1 cellular context compared by ENCODE assay signal in the genomic region with DNA sequence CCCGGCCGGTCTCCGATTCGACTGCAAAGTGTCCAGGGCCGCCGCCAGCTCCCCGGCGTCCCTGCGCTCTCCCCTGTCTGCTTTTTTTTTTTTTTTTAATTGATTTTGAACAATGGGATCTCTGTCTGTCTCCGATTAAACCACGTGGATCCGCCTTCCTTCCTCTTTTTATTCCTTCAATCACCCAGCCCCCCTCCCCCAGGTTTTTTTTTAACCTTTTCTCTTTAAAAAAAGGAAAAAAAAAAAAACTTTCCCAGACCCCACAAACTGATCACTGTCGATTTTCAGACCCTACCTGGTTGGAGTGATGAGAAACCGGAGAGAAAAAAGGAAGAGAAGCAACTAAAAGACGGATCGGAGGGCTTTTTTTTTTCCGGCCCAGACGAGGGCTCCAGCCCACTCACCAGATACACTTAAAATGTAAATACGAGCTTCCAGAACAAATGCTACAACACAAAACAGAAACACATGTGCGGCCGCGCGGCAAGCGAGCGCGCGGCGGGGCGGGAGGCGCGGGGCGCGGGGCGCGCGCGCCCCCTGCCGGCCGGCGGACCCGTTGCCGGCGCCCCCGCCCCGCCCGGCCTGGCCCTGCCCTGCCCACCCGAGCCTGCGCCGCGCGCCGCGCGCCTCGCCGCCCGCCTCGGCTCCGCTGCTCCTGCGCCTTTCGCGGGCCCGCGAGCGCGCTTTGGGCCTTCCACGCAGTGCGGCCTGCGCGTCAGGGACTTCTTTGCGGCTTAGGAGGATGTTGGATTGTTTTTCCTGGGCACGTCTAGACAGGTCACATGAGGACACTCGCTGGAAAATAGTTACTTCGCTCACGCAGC.
A peak's percentile ranks its signal among the peaks of the same experiment; 100 is the strongest.
TF ChIP-seq lines count a peak whose summit lies in the region.

A gene (minus strand): TSS at position 428 of the 824 bp plus-strand sequence. CDS start 1,163 bp downstream, outside the sequence.

TF ChIP-seq in K562, 482 proteins besides CTCF, POLR2A, EP300 and RAD21 (continued from another document):
- TF ChIP-seq, protein P1, sequence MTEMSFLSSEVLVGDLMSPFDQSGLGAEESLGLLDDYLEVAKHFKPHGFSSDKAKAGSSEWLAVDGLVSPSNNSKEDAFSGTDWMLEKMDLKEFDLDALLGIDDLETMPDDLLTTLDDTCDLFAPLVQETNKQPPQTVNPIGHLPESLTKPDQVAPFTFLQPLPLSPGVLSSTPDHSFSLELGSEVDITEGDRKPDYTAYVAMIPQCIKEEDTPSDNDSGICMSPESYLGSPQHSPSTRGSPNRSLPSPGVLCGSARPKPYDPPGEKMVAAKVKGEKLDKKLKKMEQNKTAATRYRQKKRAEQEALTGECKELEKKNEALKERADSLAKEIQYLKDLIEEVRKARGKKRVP (CRISPR knock-in tag; IDR thresholded peaks at IDR 0.05): no peak
- TF ChIP-seq CBX1 (IDR thresholded peaks at IDR 0.05; ENCODE audit: low read depth) (no peak), RBBP5 (IDR thresholded peaks at IDR 0.05; ENCODE audit: borderline replicate concordance, insufficient read depth, low read length, poor library complexity, severe bottlenecking) (peak; percentile 47), TAF7 (tag; IDR thresholded peaks at IDR 0.05) (peak; percentile 72), MTA2 (IDR thresholded peaks at IDR 0.05; ENCODE audit: low read depth) (no peak), GATAD2B (IDR thresholded peaks at IDR 0.05; ENCODE audit: borderline replicate concordance) (peak; percentile 91), ZNF384 (IDR thresholded peaks at IDR 0.05; ENCODE audit: low read depth, low read length) (peak; percentile 71; the same call in 1 of the 2 replicates), NFYB (IDR thresholded peaks at IDR 0.05; ENCODE audit: extremely low read depth, insufficient read length) (no peak), ZNF143 (CRISPR knock-in tag; IDR thresholded peaks at IDR 0.05) (no peak), KDM2B (CRISPR knock-in tag; IDR thresholded peaks at IDR 0.05) (0 out of 2 replicates have a peak, but pooled peaks have one; percentile 31), NR1H2 (CRISPR knock-in tag; IDR thresholded peaks at IDR 0.05) (peak; percentile 85; the same call in 1 of the 2 replicates), ELF4 (CRISPR knock-in tag; IDR thresholded peaks at IDR 0.05) (no peak), TEAD4 (IDR thresholded peaks at IDR 0.05; ENCODE audit: low read length) (no peak; the same call in 1 of the 2 replicates), TEAD4 (CRISPR knock-in tag; IDR thresholded peaks at IDR 0.05; ENCODE audit: borderline replicate concordance) (no peak), ETV5 (CRISPR knock-in tag; IDR thresholded peaks at IDR 0.05; ENCODE audit: low read depth) (no peak), BMI1 (IDR thresholded peaks at IDR 0.05; ENCODE audit: low read length) (no peak), ZKSCAN8 (CRISPR knock-in tag; IDR thresholded peaks at IDR 0.05) (no peak), POLR3G (IDR thresholded peaks at IDR 0.05; ENCODE audit: extremely low read depth, insufficient read length, insufficient replicate concordance) (no peak), CREM (IDR thresholded peaks at IDR 0.05; ENCODE audit: low read depth) (0 out of 2 replicates have a peak, but pooled peaks have one; percentile 31), TGIF2 (CRISPR knock-in tag; IDR thresholded peaks at IDR 0.05) (no peak)
- TF ChIP-seq, protein P2, sequence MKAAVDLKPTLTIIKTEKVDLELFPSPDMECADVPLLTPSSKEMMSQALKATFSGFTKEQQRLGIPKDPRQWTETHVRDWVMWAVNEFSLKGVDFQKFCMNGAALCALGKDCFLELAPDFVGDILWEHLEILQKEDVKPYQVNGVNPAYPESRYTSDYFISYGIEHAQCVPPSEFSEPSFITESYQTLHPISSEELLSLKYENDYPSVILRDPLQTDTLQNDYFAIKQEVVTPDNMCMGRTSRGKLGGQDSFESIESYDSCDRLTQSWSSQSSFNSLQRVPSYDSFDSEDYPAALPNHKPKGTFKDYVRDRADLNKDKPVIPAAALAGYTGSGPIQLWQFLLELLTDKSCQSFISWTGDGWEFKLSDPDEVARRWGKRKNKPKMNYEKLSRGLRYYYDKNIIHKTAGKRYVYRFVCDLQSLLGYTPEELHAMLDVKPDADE (conservative IDR thresholded peaks at IDR 0.05; ENCODE audit: control insufficient read depth, low read depth, low read length): peak; percentile 50
- TF ChIP-seq, protein P3, sequence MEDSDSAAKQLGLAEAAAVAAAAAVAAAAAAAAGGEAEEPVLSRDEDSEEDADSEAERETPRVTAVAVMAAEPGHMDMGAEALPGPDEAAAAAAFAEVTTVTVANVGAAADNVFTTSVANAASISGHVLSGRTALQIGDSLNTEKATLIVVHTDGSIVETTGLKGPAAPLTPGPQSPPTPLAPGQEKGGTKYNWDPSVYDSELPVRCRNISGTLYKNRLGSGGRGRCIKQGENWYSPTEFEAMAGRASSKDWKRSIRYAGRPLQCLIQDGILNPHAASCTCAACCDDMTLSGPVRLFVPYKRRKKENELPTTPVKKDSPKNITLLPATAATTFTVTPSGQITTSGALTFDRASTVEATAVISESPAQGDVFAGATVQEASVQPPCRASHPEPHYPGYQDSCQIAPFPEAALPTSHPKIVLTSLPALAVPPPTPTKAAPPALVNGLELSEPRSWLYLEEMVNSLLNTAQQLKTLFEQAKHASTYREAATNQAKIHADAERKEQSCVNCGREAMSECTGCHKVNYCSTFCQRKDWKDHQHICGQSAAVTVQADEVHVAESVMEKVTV (CRISPR knock-in tag; IDR thresholded peaks at IDR 0.05): no peak
- TF ChIP-seq, protein P4, sequence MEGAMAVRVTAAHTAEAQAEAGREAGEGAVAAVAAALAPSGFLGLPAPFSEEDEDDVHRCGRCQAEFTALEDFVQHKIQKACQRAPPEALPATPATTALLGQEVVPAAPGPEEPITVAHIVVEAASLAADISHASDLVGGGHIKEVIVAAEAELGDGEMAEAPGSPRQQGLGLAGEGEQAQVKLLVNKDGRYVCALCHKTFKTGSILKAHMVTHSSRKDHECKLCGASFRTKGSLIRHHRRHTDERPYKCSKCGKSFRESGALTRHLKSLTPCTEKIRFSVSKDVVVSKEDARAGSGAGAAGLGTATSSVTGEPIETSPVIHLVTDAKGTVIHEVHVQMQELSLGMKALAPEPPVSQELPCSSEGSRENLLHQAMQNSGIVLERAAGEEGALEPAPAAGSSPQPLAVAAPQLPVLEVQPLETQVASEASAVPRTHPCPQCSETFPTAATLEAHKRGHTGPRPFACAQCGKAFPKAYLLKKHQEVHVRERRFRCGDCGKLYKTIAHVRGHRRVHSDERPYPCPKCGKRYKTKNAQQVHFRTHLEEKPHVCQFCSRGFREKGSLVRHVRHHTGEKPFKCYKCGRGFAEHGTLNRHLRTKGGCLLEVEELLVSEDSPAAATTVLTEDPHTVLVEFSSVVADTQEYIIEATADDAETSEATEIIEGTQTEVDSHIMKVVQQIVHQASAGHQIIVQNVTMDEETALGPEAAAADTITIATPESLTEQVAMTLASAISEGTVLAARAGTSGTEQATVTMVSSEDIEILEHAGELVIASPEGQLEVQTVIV (CRISPR knock-in tag; IDR thresholded peaks at IDR 0.05; ENCODE audit: borderline replicate concordance): no peak
- TF ChIP-seq, protein P5, sequence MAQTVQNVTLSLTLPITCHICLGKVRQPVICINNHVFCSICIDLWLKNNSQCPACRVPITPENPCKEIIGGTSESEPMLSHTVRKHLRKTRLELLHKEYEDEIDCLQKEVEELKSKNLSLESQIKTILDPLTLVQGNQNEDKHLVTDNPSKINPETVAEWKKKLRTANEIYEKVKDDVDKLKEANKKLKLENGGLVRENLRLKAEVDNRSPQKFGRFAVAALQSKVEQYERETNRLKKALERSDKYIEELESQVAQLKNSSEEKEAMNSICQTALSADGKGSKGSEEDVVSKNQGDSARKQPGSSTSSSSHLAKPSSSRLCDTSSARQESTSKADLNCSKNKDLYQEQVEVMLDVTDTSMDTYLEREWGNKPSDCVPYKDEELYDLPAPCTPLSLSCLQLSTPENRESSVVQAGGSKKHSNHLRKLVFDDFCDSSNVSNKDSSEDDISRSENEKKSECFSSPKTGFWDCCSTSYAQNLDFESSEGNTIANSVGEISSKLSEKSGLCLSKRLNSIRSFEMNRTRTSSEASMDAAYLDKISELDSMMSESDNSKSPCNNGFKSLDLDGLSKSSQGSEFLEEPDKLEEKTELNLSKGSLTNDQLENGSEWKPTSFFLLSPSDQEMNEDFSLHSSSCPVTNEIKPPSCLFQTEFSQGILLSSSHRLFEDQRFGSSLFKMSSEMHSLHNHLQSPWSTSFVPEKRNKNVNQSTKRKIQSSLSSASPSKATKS (CRISPR knock-in tag; IDR thresholded peaks at IDR 0.05): no peak
- TF ChIP-seq, protein P6, sequence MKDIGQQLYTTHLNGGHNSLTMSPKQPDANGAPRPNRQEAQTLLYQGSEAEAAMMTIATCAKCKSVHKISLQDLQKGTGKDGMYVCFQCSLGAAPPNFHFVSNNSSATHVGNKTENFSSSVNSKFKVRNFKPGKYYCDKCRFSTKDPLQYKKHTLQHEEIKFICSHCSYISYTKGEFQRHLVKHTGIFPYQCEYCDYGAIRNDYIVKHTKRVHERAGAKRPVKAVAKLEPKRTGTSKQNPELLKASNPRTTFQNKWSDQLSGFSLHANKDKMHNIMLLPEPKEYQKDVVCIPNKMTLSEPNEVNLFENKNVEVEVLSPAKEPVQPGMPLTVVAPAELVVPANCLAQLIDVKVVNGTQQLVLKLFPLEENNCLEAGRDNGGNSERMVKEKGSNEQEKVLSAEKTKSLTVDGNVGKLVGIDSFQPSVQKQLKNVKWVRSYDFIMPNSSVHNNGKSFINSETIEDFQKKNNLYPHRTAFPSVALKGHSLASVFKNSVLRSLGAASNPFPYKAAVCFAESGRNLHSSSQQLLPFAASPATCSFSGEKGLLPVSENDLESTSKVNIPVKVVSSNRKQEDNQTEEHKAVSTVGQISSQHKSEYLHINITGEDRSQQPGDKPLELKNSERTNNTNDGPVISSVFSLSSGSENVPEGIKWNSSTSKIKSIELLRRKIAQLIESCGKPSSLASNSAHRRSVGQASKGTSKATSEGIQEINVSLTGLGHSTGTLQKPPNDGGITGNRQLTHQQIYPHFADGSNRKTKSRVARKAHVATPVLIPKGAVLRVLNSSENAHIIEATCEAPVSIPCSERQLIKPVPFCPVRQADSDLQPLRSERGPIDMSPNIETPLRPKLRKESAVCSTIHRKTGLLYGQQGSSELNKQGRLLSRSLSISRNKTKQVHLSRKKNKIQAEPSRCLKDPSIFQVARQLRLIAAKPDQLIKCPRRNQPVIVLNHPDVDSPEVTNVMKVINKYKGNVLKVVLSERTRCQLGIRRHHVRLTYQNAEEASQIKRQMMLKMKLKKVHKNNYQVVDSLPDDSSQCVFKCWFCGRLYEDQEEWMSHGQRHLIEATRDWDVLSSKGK (CRISPR knock-in tag; IDR thresholded peaks at IDR 0.05): no peak
- TF ChIP-seq, protein P7, sequence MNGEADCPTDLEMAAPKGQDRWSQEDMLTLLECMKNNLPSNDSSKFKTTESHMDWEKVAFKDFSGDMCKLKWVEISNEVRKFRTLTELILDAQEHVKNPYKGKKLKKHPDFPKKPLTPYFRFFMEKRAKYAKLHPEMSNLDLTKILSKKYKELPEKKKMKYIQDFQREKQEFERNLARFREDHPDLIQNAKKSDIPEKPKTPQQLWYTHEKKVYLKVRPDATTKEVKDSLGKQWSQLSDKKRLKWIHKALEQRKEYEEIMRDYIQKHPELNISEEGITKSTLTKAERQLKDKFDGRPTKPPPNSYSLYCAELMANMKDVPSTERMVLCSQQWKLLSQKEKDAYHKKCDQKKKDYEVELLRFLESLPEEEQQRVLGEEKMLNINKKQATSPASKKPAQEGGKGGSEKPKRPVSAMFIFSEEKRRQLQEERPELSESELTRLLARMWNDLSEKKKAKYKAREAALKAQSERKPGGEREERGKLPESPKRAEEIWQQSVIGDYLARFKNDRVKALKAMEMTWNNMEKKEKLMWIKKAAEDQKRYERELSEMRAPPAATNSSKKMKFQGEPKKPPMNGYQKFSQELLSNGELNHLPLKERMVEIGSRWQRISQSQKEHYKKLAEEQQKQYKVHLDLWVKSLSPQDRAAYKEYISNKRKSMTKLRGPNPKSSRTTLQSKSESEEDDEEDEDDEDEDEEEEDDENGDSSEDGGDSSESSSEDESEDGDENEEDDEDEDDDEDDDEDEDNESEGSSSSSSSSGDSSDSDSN (IDR thresholded peaks at IDR 0.05; ENCODE audit: borderline replicate concordance in 1 of 2, low read depth in 2 of 2, low read length in 2 of 2): peak; percentile 43 to 84; a peak in 2 of 4 replicates
